In genomic region chr2:77179297-77179696, GRCh38 we compare ENCODE assay signal across 7 cellular contexts.
"Had no signal": no experiment of that assay in that cellular context is flagged by ENCODE, and none has a peak within 500 bp of the region (broad histone marks: within the 10 kb centered on the region; RNA-seq: fewer than 3 reads in every experiment).

No MANE protein-coding gene starts in this region.

- DNase-seq: IMR-90, KBM-7, KG1 had no signal

- FAIRE-seq: HepG2, HTR-8/SVneo, K562 had no signal

- H3K27ac ChIP-seq: HL-60 had no signal

- H3K4me3 ChIP-seq: K562 had no signal
